ENCODE assay signal across 1 cellular context in the genomic region with DNA sequence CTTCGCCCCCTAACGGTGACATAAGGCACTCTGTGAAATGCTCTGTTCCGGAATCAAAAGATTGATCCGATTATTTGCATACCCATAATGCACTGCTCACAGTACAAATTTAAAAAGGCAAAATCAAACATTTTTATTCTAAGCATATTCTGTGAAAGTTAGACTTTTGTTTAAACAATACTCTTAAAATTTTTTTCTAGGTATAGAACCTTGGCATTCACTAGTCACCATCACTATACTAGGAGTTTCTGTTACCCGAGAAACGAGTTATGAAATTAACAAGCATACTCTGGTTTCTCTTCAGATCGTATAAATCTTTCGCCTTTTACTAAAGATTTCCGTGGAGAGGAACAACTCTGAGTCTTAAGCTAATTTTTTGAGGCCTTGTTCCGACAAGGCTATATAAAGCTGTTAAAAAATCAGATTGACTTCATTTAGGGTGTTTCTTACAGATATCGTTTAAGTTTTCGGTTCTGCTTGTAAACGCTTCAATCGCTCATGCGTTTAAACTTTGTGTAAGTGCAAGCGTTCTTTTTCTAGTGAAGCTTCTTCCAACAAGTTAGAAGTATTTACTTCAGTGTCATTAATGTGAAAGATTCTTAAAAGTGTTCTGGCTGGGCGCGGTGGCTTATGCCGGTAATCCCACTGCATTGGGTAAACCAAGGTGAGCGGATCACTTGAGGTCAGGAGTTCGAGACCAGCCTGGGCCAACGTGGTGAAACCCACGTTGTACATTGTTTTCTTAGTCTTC.
A peak's percentile ranks its signal among the peaks of the same experiment; 100 is the strongest.
TF ChIP-seq lines count a peak whose summit lies in the region.

RNU5B-1 (plus strand) TSS at position 285 of the 751 bp plus-strand sequence.

TF ChIP-seq in K562, 482 proteins besides CTCF, POLR2A, EP300 and RAD21 (continued from another document and continues in another):
- TF ChIP-seq ZNF407 (IDR thresholded peaks at IDR 0.05; ENCODE audit: low read depth) (no peak), NONO (IDR thresholded peaks at IDR 0.05; ENCODE audit: low read depth in 2 of 2, low read length in 1 of 2) (peak; percentile 21 to 92; a peak in 2 of 4 replicates), EP400 (IDR thresholded peaks at IDR 0.05) (peak; percentile 70), ADNP (tag; IDR thresholded peaks at IDR 0.05) (peak; percentile 92), ZNF212 (CRISPR knock-in tag; IDR thresholded peaks at IDR 0.05) (no peak; the same call in none of the 2 replicates), KAT7 (CRISPR knock-in tag; IDR thresholded peaks at IDR 0.05; ENCODE audit: borderline replicate concordance) (peak; percentile 96; the same call in 1 of the 2 replicates), ZBTB17 (CRISPR knock-in tag; IDR thresholded peaks at IDR 0.05) (peak; percentile 96), CTBP1 (IDR thresholded peaks at IDR 0.05; ENCODE audit: borderline replicate concordance) (0 out of 2 replicates have a peak, but pooled peaks have one; percentile 15), RNF2 (IDR thresholded peaks at IDR 0.05) (peak; percentile 100), CHD2 (IDR thresholded peaks at IDR 0.05; ENCODE audit: low read depth, low read length) (peak; percentile 47), CBFB (CRISPR knock-in tag; IDR thresholded peaks at IDR 0.05) (no peak), STAT5A (IDR thresholded peaks at IDR 0.05; ENCODE audit: borderline replicate concordance, low read length) (peak; percentile 63), SRSF3 (IDR thresholded peaks at IDR 0.05; ENCODE audit: insufficient read depth, low read length) (no peak), POLR3A (IDR thresholded peaks at IDR 0.05; ENCODE audit: borderline replicate concordance, extremely low read depth, insufficient read depth, insufficient read length) (peak; percentile 69), POLR2G (IDR thresholded peaks at IDR 0.05; ENCODE audit: low read depth, low read length) (peak; percentile 80), SMAD4 (CRISPR knock-in tag; conservative IDR thresholded peaks at IDR 0.05) (peak; percentile 57; the same call in 1 of the 2 replicates), BRF2 (IDR thresholded peaks at IDR 0.05; ENCODE audit: borderline replicate concordance, insufficient read depth, insufficient read length) (no peak), ATF1 (CRISPR knock-in tag; IDR thresholded peaks at IDR 0.05) (no peak), ATF1 (tag; IDR thresholded peaks at IDR 0.05) (peak; percentile 64), E2F1 (CRISPR knock-in tag; IDR thresholded peaks at IDR 0.05) (peak; percentile 87), HMBOX1 (IDR thresholded peaks at IDR 0.05) (peak; percentile 98), PML (IDR thresholded peaks at IDR 0.05; ENCODE audit: low read length) (peak; percentile 100), TEAD1 (CRISPR knock-in tag; IDR thresholded peaks at IDR 0.05) (peak; percentile 81 to 94), PCBP1 (IDR thresholded peaks at IDR 0.05; ENCODE audit: low read depth, low read length, poor library complexity, severe bottlenecking) (no peak), ZNF561 (CRISPR knock-in tag; conservative IDR thresholded peaks at IDR 0.05) (peak; percentile 76), ZNF75A (CRISPR knock-in tag; IDR thresholded peaks at IDR 0.05) (peak; percentile 81), ZNF507 (tag; conservative IDR thresholded peaks at IDR 0.05) (no peak), TEAD4 (IDR thresholded peaks at IDR 0.05; ENCODE audit: low read length) (peak; percentile 95), TEAD4 (CRISPR knock-in tag; IDR thresholded peaks at IDR 0.05; ENCODE audit: borderline replicate concordance) (no peak), LCOR (CRISPR knock-in tag; IDR thresholded peaks at IDR 0.05) (peak; percentile 97; the same call in 1 of the 2 replicates), GTF2A2 (tag; IDR thresholded peaks at IDR 0.05) (peak; percentile 100), RBM17 (IDR thresholded peaks at IDR 0.05; ENCODE audit: borderline replicate concordance, low read depth, low read length) (no peak), SOX6 (IDR thresholded peaks at IDR 0.05) (peak; percentile 85), ILK (tag; IDR thresholded peaks at IDR 0.05; ENCODE audit: borderline replicate concordance, low read depth) (peak; percentile 59), ZNF354B (CRISPR knock-in tag; IDR thresholded peaks at IDR 0.05) (peak; percentile 88), ZNF436 (CRISPR knock-in tag; IDR thresholded peaks at IDR 0.05) (peak; percentile 93), RBM39 (optimal IDR thresholded peaks at IDR 0.05; ENCODE audit: low read depth, low read length) (peak; percentile 64)
- TF ChIP-seq, protein P1, sequence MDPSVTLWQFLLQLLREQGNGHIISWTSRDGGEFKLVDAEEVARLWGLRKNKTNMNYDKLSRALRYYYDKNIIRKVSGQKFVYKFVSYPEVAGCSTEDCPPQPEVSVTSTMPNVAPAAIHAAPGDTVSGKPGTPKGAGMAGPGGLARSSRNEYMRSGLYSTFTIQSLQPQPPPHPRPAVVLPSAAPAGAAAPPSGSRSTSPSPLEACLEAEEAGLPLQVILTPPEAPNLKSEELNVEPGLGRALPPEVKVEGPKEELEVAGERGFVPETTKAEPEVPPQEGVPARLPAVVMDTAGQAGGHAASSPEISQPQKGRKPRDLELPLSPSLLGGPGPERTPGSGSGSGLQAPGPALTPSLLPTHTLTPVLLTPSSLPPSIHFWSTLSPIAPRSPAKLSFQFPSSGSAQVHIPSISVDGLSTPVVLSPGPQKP (CRISPR knock-in tag; IDR thresholded peaks at IDR 0.05) = no peak
- TF ChIP-seq, protein P2, sequence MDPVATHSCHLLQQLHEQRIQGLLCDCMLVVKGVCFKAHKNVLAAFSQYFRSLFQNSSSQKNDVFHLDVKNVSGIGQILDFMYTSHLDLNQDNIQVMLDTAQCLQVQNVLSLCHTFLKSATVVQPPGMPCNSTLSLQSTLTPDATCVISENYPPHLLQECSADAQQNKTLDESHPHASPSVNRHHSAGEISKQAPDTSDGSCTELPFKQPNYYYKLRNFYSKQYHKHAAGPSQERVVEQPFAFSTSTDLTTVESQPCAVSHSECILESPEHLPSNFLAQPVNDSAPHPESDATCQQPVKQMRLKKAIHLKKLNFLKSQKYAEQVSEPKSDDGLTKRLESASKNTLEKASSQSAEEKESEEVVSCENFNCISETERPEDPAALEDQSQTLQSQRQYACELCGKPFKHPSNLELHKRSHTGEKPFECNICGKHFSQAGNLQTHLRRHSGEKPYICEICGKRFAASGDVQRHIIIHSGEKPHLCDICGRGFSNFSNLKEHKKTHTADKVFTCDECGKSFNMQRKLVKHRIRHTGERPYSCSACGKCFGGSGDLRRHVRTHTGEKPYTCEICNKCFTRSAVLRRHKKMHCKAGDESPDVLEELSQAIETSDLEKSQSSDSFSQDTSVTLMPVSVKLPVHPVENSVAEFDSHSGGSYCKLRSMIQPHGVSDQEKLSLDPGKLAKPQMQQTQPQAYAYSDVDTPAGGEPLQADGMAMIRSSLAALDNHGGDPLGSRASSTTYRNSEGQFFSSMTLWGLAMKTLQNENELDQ (CRISPR knock-in tag; IDR thresholded peaks at IDR 0.05; ENCODE audit: borderline replicate concordance) = peak; percentile 91
- TF ChIP-seq, protein P3, sequence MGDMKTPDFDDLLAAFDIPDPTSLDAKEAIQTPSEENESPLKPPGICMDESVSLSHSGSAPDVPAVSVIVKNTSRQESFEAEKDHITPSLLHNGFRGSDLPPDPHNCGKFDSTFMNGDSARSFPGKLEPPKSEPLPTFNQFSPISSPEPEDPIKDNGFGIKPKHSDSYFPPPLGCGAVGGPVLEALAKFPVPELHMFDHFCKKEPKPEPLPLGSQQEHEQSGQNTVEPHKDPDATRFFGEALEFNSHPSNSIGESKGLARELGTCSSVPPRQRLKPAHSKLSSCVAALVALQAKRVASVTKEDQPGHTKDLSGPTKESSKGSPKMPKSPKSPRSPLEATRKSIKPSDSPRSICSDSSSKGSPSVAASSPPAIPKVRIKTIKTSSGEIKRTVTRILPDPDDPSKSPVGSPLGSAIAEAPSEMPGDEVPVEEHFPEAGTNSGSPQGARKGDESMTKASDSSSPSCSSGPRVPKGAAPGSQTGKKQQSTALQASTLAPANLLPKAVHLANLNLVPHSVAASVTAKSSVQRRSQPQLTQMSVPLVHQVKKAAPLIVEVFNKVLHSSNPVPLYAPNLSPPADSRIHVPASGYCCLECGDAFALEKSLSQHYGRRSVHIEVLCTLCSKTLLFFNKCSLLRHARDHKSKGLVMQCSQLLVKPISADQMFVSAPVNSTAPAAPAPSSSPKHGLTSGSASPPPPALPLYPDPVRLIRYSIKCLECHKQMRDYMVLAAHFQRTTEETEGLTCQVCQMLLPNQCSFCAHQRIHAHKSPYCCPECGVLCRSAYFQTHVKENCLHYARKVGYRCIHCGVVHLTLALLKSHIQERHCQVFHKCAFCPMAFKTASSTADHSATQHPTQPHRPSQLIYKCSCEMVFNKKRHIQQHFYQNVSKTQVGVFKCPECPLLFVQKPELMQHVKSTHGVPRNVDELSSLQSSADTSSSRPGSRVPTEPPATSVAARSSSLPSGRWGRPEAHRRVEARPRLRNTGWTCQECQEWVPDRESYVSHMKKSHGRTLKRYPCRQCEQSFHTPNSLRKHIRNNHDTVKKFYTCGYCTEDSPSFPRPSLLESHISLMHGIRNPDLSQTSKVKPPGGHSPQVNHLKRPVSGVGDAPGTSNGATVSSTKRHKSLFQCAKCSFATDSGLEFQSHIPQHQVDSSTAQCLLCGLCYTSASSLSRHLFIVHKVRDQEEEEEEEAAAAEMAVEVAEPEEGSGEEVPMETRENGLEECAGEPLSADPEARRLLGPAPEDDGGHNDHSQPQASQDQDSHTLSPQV (IDR thresholded peaks at IDR 0.05) = peak; percentile 71
